ENCODE assay signal across 20 cellular contexts in the genomic region with DNA sequence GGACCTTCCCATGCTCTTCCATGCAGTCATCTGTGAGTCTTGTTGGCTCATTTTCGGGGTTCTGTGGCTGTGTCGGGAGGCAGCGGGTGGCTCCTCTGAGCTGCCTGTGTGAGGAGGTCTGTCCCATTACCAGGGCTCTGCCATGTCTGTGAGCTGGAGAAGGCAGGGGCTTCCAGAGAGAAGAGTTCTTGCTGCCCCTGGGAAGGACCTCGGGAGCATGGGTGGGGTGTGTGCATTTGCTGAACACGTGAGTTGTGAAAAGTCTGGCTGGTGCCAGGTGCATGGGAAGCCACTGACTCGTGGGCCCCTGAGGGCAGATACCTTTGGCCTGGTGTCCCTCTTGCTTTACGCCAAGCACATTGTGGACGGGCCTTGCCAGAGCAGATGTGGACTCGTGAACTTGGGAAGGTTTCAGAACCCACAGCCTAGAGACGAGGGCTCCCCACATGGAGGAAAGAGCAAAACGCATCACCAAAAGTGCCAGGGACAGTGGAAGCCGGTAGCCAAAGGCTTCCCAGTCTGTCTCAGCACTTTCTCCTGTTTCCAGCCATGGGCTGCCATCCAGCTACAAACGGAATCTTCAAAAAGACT.
DNase-seq lines count a peak whose midpoint lies in the region; ATAC-seq, FAIRE-seq and TF ChIP-seq lines count a peak whose summit lies in the region.
"Had no signal": no experiment of that assay in that cellular context is flagged by ENCODE, and none has a peak within 500 bp of the region (broad histone marks: within the 10 kb centered on the region; RNA-seq: fewer than 3 reads in every experiment).

No MANE protein-coding gene starts in this region.

- H3K9ac ChIP-seq in MM.1S (ENCODE audit: low read length), result no peak overlapping the region
- H3K9ac ChIP-seq: BLaER1 had no signal

- DNase-seq in Right ventricle myocardium inferior (ENCODE audit: missing footprints) (peak; percentile 62), heart right ventricle (no peak), chondrocyte (ENCODE audit: low spot score) (peak; percentile 54), lower lobe of right lung (peak; percentile 20), MM.1S (no peak), small intestine (no peak)
- DNase-seq: CD4-positive, alpha-beta memory T cell; DMS153; DMS79; GDM1; HCEC 1CT had no signal

- no peak for TF ChIP-seq EP300 in gastroesophageal sphincter (IDR thresholded peaks at IDR 0.05)

- H3K4me3 ChIP-seq in heart right ventricle (no peak overlapping the region), lower lobe of right lung (no peak overlapping the region), gastroesophageal sphincter (no peak overlapping the region), MM.1S (ENCODE audit: low read length) (no peak overlapping the region), small intestine (ENCODE audit: low read depth in 1 of 2, low read length in 2 of 2) (no peak overlapping the region)
- H3K4me3 ChIP-seq: A549, BLaER1, GM23338 had no signal

- ATAC-seq in Right ventricle myocardium inferior (no peak), heart right ventricle (no peak), lower lobe of right lung (no peak), gastroesophageal sphincter (no peak)
- ATAC-seq: A549, GM23338 had no signal

- H3K9me2 ChIP-seq in MM.1S (replicated peaks; ENCODE audit: insufficient read depth, low read length), result no peaks in the 10 kb centered on the region

- H3K79me2 ChIP-seq in MM.1S (ENCODE audit: low read length), result peaks cover 100% of the 10 kb centered on the region

- intact Hi-C loops in Right ventricle myocardium inferior (cut with DNase I), result no loop called here
- intact Hi-C loops in heart right ventricle (cut with DNase I), result no loop called here
- intact Hi-C loops in lower lobe of right lung (cut with DNase I), result no loop called here

- H3K27ac ChIP-seq in heart right ventricle, result no peak overlapping the region
- no peak overlapping the region for H3K27ac ChIP-seq in lower lobe of right lung
- H3K27ac ChIP-seq in gastroesophageal sphincter, result no peak overlapping the region
- no peak overlapping the region for H3K27ac ChIP-seq in MM.1S (ENCODE audit: low read length)
- H3K27ac ChIP-seq in small intestine (ENCODE audit: low read depth in 1 of 2, low read length in 1 of 2), result no peak overlapping the region
- H3K27ac ChIP-seq: 22Rv1, A549, BLaER1 had no signal

- no peaks in the 10 kb centered on the region for H3K36me3 Mint-ChIP-seq in chondrocyte (ENCODE audit: low read depth)
- H3K36me3 Mint-ChIP-seq: CD14-positive monocyte; CD4-positive, alpha-beta memory T cell had no signal

- H4K20me1 ChIP-seq in MM.1S (ENCODE audit: insufficient read depth, low read length), result peaks cover 37% of the 10 kb centered on the region
- H4K20me1 ChIP-seq: BLaER1 had no signal

- no peaks in the 10 kb centered on the region for H3K4me1 ChIP-seq in heart right ventricle
- no peaks in the 10 kb centered on the region for H3K4me1 ChIP-seq in lower lobe of right lung
- H3K4me1 ChIP-seq in gastroesophageal sphincter, result no peaks in the 10 kb centered on the region
- H3K4me1 ChIP-seq in MM.1S (ENCODE audit: low read length), result no peaks in the 10 kb centered on the region
- H3K4me1 ChIP-seq in small intestine (ENCODE audit: control insufficient read depth in 2 of 2, insufficient read depth in 1 of 2, low read depth in 1 of 2, low read length in 1 of 2), result no peaks in the 10 kb centered on the region
- H3K4me1 ChIP-seq: A549, BLaER1 had no signal

- H3K36me3 ChIP-seq in heart right ventricle, result no peaks in the 10 kb centered on the region
- no peaks in the 10 kb centered on the region for H3K36me3 ChIP-seq in lower lobe of right lung
- no peaks in the 10 kb centered on the region for H3K36me3 ChIP-seq in gastroesophageal sphincter
- no peaks in the 10 kb centered on the region for H3K36me3 ChIP-seq in MM.1S (replicated peaks; ENCODE audit: insufficient read depth, low read length)
- no peaks in the 10 kb centered on the region for H3K36me3 ChIP-seq in small intestine (ENCODE audit: control insufficient read depth in 2 of 2, insufficient read depth in 2 of 2, low read length in 2 of 2)
- H3K36me3 ChIP-seq: BLaER1 had no signal

- H2AFZ ChIP-seq in MM.1S (ENCODE audit: low read length), result no peak overlapping the region
- H2AFZ ChIP-seq: GM23338 had no signal

- no peak overlapping the region for H3K27ac Mint-ChIP-seq in chondrocyte (ENCODE audit: unreplicated experiment)
- H3K27ac Mint-ChIP-seq: CD4-positive, alpha-beta memory T cell; GM23338 had no signal

- H3K27me3 ChIP-seq in heart right ventricle (peaks cover 0 to 65% (median 45%) of the 10 kb centered on the region in 7 donors), lower lobe of right lung (ENCODE audit: low read depth) (no peaks in the 10 kb centered on the region), gastroesophageal sphincter (peaks cover 82% of the 10 kb centered on the region), MM.1S (replicated peaks; ENCODE audit: insufficient read depth, low read length) (no peaks in the 10 kb centered on the region), small intestine (ENCODE audit: control insufficient read depth in 2 of 2, insufficient read depth in 2 of 2, low read length in 2 of 2) (no peaks in the 10 kb centered on the region)
- H3K27me3 ChIP-seq: BLaER1 had no signal

- TF ChIP-seq CTCF in heart right ventricle (IDR thresholded peaks at IDR 0.05) (no peak), chondrocyte (IDR thresholded peaks at IDR 0.05) (no peak), lower lobe of right lung (IDR thresholded peaks at IDR 0.05) (no peak), gastroesophageal sphincter (IDR thresholded peaks at IDR 0.05) (no peak), MM.1S (IDR thresholded peaks at IDR 0.05; ENCODE audit: low read length) (no peak)

- H3K9me3 ChIP-seq in heart right ventricle (no peaks in the 10 kb centered on the region), lower lobe of right lung (no peaks in the 10 kb centered on the region), gastroesophageal sphincter (no peaks in the 10 kb centered on the region), MM.1S (replicated peaks; ENCODE audit: insufficient read depth, low read length) (no peaks in the 10 kb centered on the region), small intestine (ENCODE audit: control insufficient read depth, low read depth) (no peaks in the 10 kb centered on the region)
- H3K9me3 ChIP-seq: A549, BLaER1 had no signal

- 68 to 84% methylated on average over 13 of the region's 13 CpGs for WGBS in heart right ventricle, 2 donors
- 83 to 88% methylated on average over 4 to 7 of the region's 13 CpGs for WGBS in gastroesophageal sphincter (ENCODE audit: low coverage in 1 of 2), 2 donors
- WGBS in small intestine, 3 donors, result 61 to 81% (median 65%) methylated on average over 13 of the region's 13 CpGs

- no peak overlapping the region for H3K4me2 ChIP-seq in MM.1S (ENCODE audit: low read depth, low read length)
- H3K4me2 ChIP-seq: A549, BLaER1, GM23338 had no signal

- TF ChIP-seq POLR2A in gastroesophageal sphincter (IDR thresholded peaks at IDR 0.05), result no peak

- H3K4me3 Mint-ChIP-seq in chondrocyte (ENCODE audit: unreplicated experiment), result no peak overlapping the region
- H3K4me3 Mint-ChIP-seq: CD14-positive monocyte; CD4-positive, alpha-beta memory T cell; GM23338 had no signal

- no peaks in the 10 kb centered on the region for H3K4me1 Mint-ChIP-seq in chondrocyte (ENCODE audit: low read depth)
- H3K4me1 Mint-ChIP-seq: CD14-positive monocyte; CD4-positive, alpha-beta memory T cell had no signal

- FAIRE-seq in small intestine (lab: Jason Lieb, UNC), result no peak
- FAIRE-seq: A549, GM12892, GM18507, H54 had no signal

- no peaks in the 10 kb centered on the region for H3K9me3 Mint-ChIP-seq in chondrocyte (ENCODE audit: low read depth)
- H3K9me3 Mint-ChIP-seq: CD14-positive monocyte; CD4-positive, alpha-beta memory T cell; GM23338 had no signal

- no peaks in the 10 kb centered on the region for H3K27me3 Mint-ChIP-seq in chondrocyte (ENCODE audit: low read depth)

- H3F3A ChIP-seq in MM.1S (ENCODE audit: insufficient read depth, low read length), result no peaks in the 10 kb centered on the region

Comparison
In these comparisons a context has a peak if more than half of its experiments do, and no peak if none do; other contexts are left out.
1. DNase-seq: peak in Right ventricle myocardium inferior (single experiment), chondrocyte (single experiment) and lower lobe of right lung (single experiment); none in heart right ventricle (0 of 2), MM.1S (single experiment) and small intestine (single experiment).